Comparison of ENCODE assay signal across 8 cellular contexts in the genomic region with DNA sequence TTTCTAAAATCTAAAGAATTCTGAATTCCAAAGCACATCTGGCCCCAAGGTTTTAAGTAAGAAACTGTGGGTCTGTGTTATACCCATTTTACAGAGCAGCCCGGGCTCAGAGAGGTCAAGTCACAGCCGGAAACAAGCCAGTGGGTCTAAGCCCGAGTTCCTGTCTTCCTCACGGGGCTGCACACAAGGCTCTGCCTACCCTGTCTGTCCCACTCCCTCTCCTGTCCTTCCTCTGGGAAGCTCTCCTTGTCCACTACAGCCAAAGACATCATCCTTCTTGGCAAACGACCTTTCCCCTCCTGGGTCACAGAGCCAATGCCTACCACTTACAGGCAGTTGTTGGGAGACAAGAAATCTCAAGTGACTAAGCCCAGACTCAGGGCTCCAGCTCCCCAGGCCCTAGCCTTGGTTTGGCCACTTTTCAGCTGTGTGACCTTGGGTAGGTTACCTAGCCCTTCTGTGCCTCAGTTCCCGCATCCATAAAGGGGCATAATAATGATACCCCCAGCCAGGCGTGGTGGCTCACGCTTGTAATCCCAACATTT. TPM values are rescaled to one million over a fixed set of nuclear protein-coding genes. Genes with fewer than 3 reads are reported as not detected.
DNase-seq lines count a peak whose midpoint lies in the region; ATAC-seq, FAIRE-seq and TF ChIP-seq lines count a peak whose summit lies in the region.

No MANE protein-coding gene starts in this region.

- DNase-seq in activated CD4-positive, alpha-beta T cell treated with anti-CD3 and anti-CD28 coated beads for 36 hours, result no peak
- DNase-seq in activated CD4-positive, alpha-beta T cell treated with anti-CD3 and anti-CD28 coated beads, Interleukin-2, amount 50 U/mL, for 4 hours, result no peak
- peak; percentile 7 for DNase-seq in brain microvascular endothelial cell
- no peak for DNase-seq in HepG2 (ENCODE audit: low spot score)
- peak; percentile 49 to 52 for DNase-seq in suprapubic skin (ENCODE audit: low spot score in 2 of 2)
- DNase-seq in small intestine, result no peak
- no peak for DNase-seq in GOT3 (lab: John Stamatoyannopoulos, UW)

- 42% methylated on average over 8 of the region's 8 CpGs for WGBS in HepG2 (ENCODE audit: low lambda C conversion rate)
- WGBS in suprapubic skin, result 55% methylated on average over 8 of the region's 8 CpGs
- WGBS in small intestine, 3 donors, result 89 to 94% (median 90%) methylated on average over 8 of the region's 8 CpGs

- in situ Hi-C loops in brain microvascular endothelial cell (cut with HindIII; ENCODE audit: low pct_ligation_motif_present, low sequenced_read_pairs) (no loop called here), HepG2 (cut with HindIII; ENCODE audit: extremely low pct_ligation_motif_present, low pct_unique_long_range_greater_than_20kb) (loop anchor here (10.0 kb wide), 1 partner anchor 238 kb away; a partner anchor contains a TSS)

- TF ChIP-seq POLR2A in HepG2 (IDR thresholded peaks at IDR 0.05; ENCODE audit: insufficient read depth in 1 of 2, low read depth in 2 of 2, low read length in 2 of 2), result no peak
- TF ChIP-seq POLR2A in suprapubic skin (IDR thresholded peaks at IDR 0.05), result no peak

- H3K36me3 ChIP-seq in brain microvascular endothelial cell (replicated peaks), result no peaks in the 10 kb centered on the region
- H3K36me3 ChIP-seq in HepG2 (replicated peaks in 1 of 2; ENCODE audit: control insufficient read depth in 1 of 2, insufficient read depth in 2 of 2, low read length in 2 of 2), result no peaks in the 10 kb centered on the region
- H3K36me3 ChIP-seq in suprapubic skin, result no peaks in the 10 kb centered on the region
- no peaks in the 10 kb centered on the region for H3K36me3 ChIP-seq in small intestine (ENCODE audit: control insufficient read depth in 2 of 2, insufficient read depth in 2 of 2, low read length in 2 of 2)

- H3K4me1 Mint-ChIP-seq in activated CD4-positive, alpha-beta T cell treated with anti-CD3 and anti-CD28 coated beads for 36 hours, result peaks cover 17% of the 10 kb centered on the region

- H3K9me3 Mint-ChIP-seq in activated CD4-positive, alpha-beta T cell treated with anti-CD3 and anti-CD28 coated beads for 36 hours (ENCODE audit: low read depth), result no peaks in the 10 kb centered on the region

- no peak for TF ChIP-seq RAD21 in HepG2 (CRISPR knock-in tag; IDR thresholded peaks at IDR 0.05)

- H2AFZ ChIP-seq in HepG2 (ENCODE audit: low read length), result no peak overlapping the region

- CTCF ChIA-PET in activated CD4-positive, alpha-beta T cell treated with anti-CD3 and anti-CD28 coated beads for 36 hours (lab: Charles Lee), result interaction anchor here (0.6 to 4.8 kb wide), 6 partner anchors 10 to 673 kb away, joined by 3 to 28 read pairs (median 6); a partner anchor contains a TSS
- CTCF ChIA-PET in HepG2 (lab: Yijun Ruan, JAX; ENCODE audit: low intra/inter-chr PET ratio, low total read pairs), result no interaction called here

- no peaks in the 10 kb centered on the region for H4K20me1 ChIP-seq in HepG2 (ENCODE audit: insufficient read depth, low read length)

- ATAC-seq in activated CD4-positive, alpha-beta T cell treated with anti-CD3 and anti-CD28 coated beads for 36 hours, result no peak
- ATAC-seq in HepG2 (peak; percentile 3; the same call in 2 of the 3 replicates), HG03520 (IDR thresholded peaks at IDR 0.05; ENCODE audit: unreplicated experiment) (no peak)

- no peak overlapping the region for H3K27ac Mint-ChIP-seq in activated CD4-positive, alpha-beta T cell treated with anti-CD3 and anti-CD28 coated beads for 36 hours

- peak overlapping the region; percentile 93 for H3K4me2 ChIP-seq in HepG2 (ENCODE audit: low read depth, low read length)

- TF ChIP-seq EP300 in HepG2 (IDR thresholded peaks at IDR 0.05; ENCODE audit: low read depth in 2 of 2, low read length in 2 of 2) (no peak), HepG2 (CRISPR knock-in tag; IDR thresholded peaks at IDR 0.05; ENCODE audit: borderline replicate concordance) (no peak; the same call in 1 of the 2 replicates), suprapubic skin (IDR thresholded peaks at IDR 0.05) (no peak)

- peak overlapping the region; percentile 69 for H3K9ac ChIP-seq in HepG2 (ENCODE audit: insufficient read depth, low read depth, low read length)

- H3K9me3 ChIP-seq in HepG2 (ENCODE audit: low read length) (no peaks in the 10 kb centered on the region), suprapubic skin (no peaks in the 10 kb centered on the region), small intestine (ENCODE audit: control insufficient read depth, low read depth) (no peaks in the 10 kb centered on the region)

- no peaks in the 10 kb centered on the region for H3K36me3 Mint-ChIP-seq in activated CD4-positive, alpha-beta T cell treated with anti-CD3 and anti-CD28 coated beads for 36 hours (ENCODE audit: low read depth)

- TF ChIP-seq CTCF in brain microvascular endothelial cell (IDR thresholded peaks at IDR 0.05; ENCODE audit: low read depth, low read length, missing control alignments), result no peak
- TF ChIP-seq CTCF in HepG2 (CRISPR knock-in tag; IDR thresholded peaks at IDR 0.05), result no peak
- no peak for TF ChIP-seq CTCF in suprapubic skin (IDR thresholded peaks at IDR 0.05)

- POLR2A ChIA-PET in activated CD4-positive, alpha-beta T cell treated with anti-CD3 and anti-CD28 coated beads for 36 hours (lab: Charles Lee), result no interaction called here
- POLR2A ChIA-PET in HepG2 (lab: Yijun Ruan, JAX), result interaction anchor here (0.9 to 2.8 kb wide), 10 partner anchors 10 to 223 kb away, joined by 3 to 28 read pairs (median 8); a partner anchor contains a TSS

- no peak for FAIRE-seq in HepG2 (lab: Jason Lieb, UNC)
- no peak for FAIRE-seq in small intestine (lab: Jason Lieb, UNC)

- no peaks in the 10 kb centered on the region for H3K79me2 ChIP-seq in HepG2 (ENCODE audit: insufficient read depth, low read length)

- H3K27me3 ChIP-seq in brain microvascular endothelial cell (replicated peaks), result no peaks in the 10 kb centered on the region
- peaks cover 0 to under 1% of the 10 kb centered on the region in 2 experiments; a peak in 1 of 5 replicates for H3K27me3 ChIP-seq in HepG2 (ENCODE audit: control insufficient read depth in 1 of 2, insufficient read depth in 2 of 2, low read length in 2 of 2)
- no peaks in the 10 kb centered on the region for H3K27me3 ChIP-seq in suprapubic skin
- H3K27me3 ChIP-seq in small intestine (ENCODE audit: control insufficient read depth in 2 of 2, insufficient read depth in 2 of 2, low read length in 2 of 2), result no peaks in the 10 kb centered on the region

- no peak overlapping the region for H3K4me3 ChIP-seq in brain microvascular endothelial cell (ENCODE audit: low read depth, low read length)
- peak overlapping the region; percentile 66 to 76 (median 67) for H3K4me3 ChIP-seq in HepG2 (replicated peaks in 1 of 3; ENCODE audit: insufficient read depth in 1 of 3, low read depth in 2 of 3, low read length in 3 of 3)
- no peak overlapping the region for H3K4me3 ChIP-seq in suprapubic skin
- H3K4me3 ChIP-seq in small intestine (ENCODE audit: low read depth in 1 of 2, low read length in 2 of 2), result no peak overlapping the region

- H3K27ac ChIP-seq in brain microvascular endothelial cell, result peak overlapping the region; percentile 88
- H3K27ac ChIP-seq in HepG2 (ENCODE audit: extremely low read length, insufficient read depth, low read length), result peak overlapping the region; percentile 66
- H3K27ac ChIP-seq in suprapubic skin, result peak overlapping the region; percentile 84
- H3K27ac ChIP-seq in small intestine (ENCODE audit: low read depth in 1 of 2, low read length in 1 of 2), result no peak overlapping the region

- peak overlapping the region; percentile 55 for H3K4me3 Mint-ChIP-seq in activated CD4-positive, alpha-beta T cell treated with anti-CD3 and anti-CD28 coated beads for 36 hours

- H3K27me3 Mint-ChIP-seq in activated CD4-positive, alpha-beta T cell treated with anti-CD3 and anti-CD28 coated beads for 36 hours, result peaks cover 10% of the 10 kb centered on the region

- H3K4me1 ChIP-seq in HepG2 (ENCODE audit: insufficient read depth, low read length) (peaks cover 50% of the 10 kb centered on the region), suprapubic skin (peaks cover 40% of the 10 kb centered on the region), small intestine (ENCODE audit: control insufficient read depth in 2 of 2, insufficient read depth in 1 of 2, low read depth in 1 of 2, low read length in 1 of 2) (no peaks in the 10 kb centered on the region)

- intact Hi-C loops in activated CD4-positive, alpha-beta T cell treated with anti-CD3 and anti-CD28 coated beads for 36 hours (cut with DNase I, micrococcal nuclease), result no loop called here
- intact Hi-C loops in HepG2 (cut with micrococcal nuclease; ENCODE audit: unreplicated experiment), result loop anchor here (5.0 kb wide), 2 partner anchors 60 to 95 kb away; no protein-coding TSS in a partner anchor

- BruUV-seq in HepG2 (replicated peaks; lab: Mats Ljungman, UMichigan), result no TSS peak

TF ChIP-seq in HepG2, 621 proteins besides CTCF, POLR2A, EP300 and RAD21 (continues in another document):
- TF ChIP-seq ZFP41 (CRISPR knock-in tag; IDR thresholded peaks at IDR 0.05; ENCODE audit: borderline replicate concordance), result peak; percentile 31; the same call in 1 of the 2 replicates

RNA-seq across cellular contexts. Expression of a gene that starts 55.6 kb away (rescaled TPM):
- 10 to 100 TPM; 50.3 to 52.5 TPM for total RNA-seq in activated CD4-positive, alpha-beta T cell treated with anti-CD3 and anti-CD28 coated beads for 36 hours
- total RNA-seq in HepG2 (2016; rRNA removed; fragmentation: Illumina TruSeq; extraction: Trizol) (1.2 and 2.6 TPM in 2 replicates), suprapubic skin (10 to 100 TPM in 3 of 4 donors, 1 to 10 TPM in 1; 9.6 to 14.4 (median 11.9) TPM)
- 2.1 and 2.5 TPM in 2 replicates for total RNA-seq in HepG2 (2016; cell fraction: cytosol; rRNA removed; fragmentation: Illumina TruSeq; extraction: Trizol; ENCODE audit: low read depth)
- total RNA-seq in HepG2 (2016; cell fraction: insoluble cytoplasmic fraction; rRNA removed; fragmentation: Illumina TruSeq; extraction: Trizol), result 1.1 and 2.6 TPM in 2 replicates
- 2.1 and 2.4 TPM in 2 replicates for total RNA-seq in HepG2 (2016; cell fraction: membrane; rRNA removed; fragmentation: Illumina TruSeq; extraction: Trizol)
- total RNA-seq in HepG2 (2016; cell fraction: nucleus; rRNA removed; fragmentation: Illumina TruSeq; extraction: Trizol), result 3.1 and 3.3 TPM in 2 replicates
- polyA plus RNA-seq in HepG2 (2011; rRNA removed) (2.6 and 4.0 TPM in 2 replicates), small intestine (10 to 100 TPM; 10.8 to 19.2 (median 11.3) TPM)
- polyA plus RNA-seq in HepG2 (2011; cell fraction: cytosol; rRNA removed), result 1.8 and 2.4 TPM in 2 replicates
- 10.1 and 10.7 TPM in 2 replicates for polyA plus RNA-seq in HepG2 (2011; cell fraction: nucleus; rRNA removed)
- 1.6 and 2.1 TPM in 2 replicates for polyA plus RNA-seq in HepG2 (2012)
- 1.6 and 2.0 TPM in 2 replicates for polyA plus RNA-seq in HepG2 (2016; cell fraction: cytosol; fragmentation: Illumina TruSeq; extraction: Trizol; ENCODE audit: low read depth)
- 1.3 and 1.9 TPM in 2 replicates for polyA plus RNA-seq in HepG2 (2016; cell fraction: insoluble cytoplasmic fraction; fragmentation: Illumina TruSeq; extraction: Trizol; ENCODE audit: low read depth)
- 1.6 and 2.3 TPM in 2 replicates for polyA plus RNA-seq in HepG2 (2016; cell fraction: membrane; fragmentation: Illumina TruSeq; extraction: Trizol; ENCODE audit: low read depth)
- polyA plus RNA-seq in HepG2 (2016; cell fraction: nucleus; fragmentation: Illumina TruSeq; extraction: Trizol; ENCODE audit: insufficient read depth, low read depth), result 10.6 and 10.8 TPM in 2 replicates
- polyA minus RNA-seq in HepG2 (2011; rRNA and poly(A)+ RNA removed; ENCODE audit: low replicate concordance), result 2.2 and 7.2 TPM in 2 replicates
- polyA minus RNA-seq in HepG2 (2011; cell fraction: cytosol; rRNA and poly(A)+ RNA removed), result 0.40 and 0.44 TPM in 2 replicates
- 3.2 and 3.7 TPM in 2 replicates for polyA minus RNA-seq in HepG2 (2011; cell fraction: nucleus; rRNA and poly(A)+ RNA removed)

Comparison
In these comparisons a context has a peak if more than half of its experiments do, and no peak if none do; other contexts are left out.
1. DNase-seq: peak in brain microvascular endothelial cell (single experiment) and suprapubic skin (2 of 2); none in activated CD4-positive, alpha-beta T cell treated with anti-CD3 and anti-CD28 coated beads for 36 hours (single experiment), activated CD4-positive, alpha-beta T cell treated with anti-CD3 and anti-CD28 coated beads, Interleukin-2, amount 50 U/mL, for 4 hours (0 of 2), HepG2 (single experiment), small intestine (single experiment) and GOT3 (single experiment).
2. H3K27ac ChIP-seq: peak in brain microvascular endothelial cell (single experiment), HepG2 (single experiment) and suprapubic skin (single experiment); none in small intestine (0 of 2).
3. H3K4me3 ChIP-seq: peak in HepG2 (3 of 3); none in brain microvascular endothelial cell (single experiment), suprapubic skin (single experiment) and small intestine (0 of 2).